Comparison of ENCODE assay signal across 1 cellular context in the genomic region with DNA sequence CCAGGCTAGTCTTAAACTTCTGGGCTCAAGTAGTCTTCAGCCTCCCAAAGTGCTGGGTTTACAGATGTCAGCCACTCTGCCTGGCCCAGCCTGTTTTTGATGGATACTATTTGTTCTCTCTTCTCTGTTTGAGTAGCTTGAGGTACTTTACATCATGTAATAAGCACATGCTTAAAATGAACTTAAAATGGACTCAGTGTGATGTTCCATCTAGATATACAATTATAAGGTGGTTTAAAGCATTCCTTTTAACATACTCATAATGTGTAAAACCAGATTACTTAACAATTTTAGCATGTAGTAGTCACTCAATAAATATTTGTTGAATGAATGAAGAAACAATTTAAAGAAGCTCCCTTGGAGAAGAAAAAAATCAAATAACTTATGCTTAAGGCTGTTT.
TF ChIP-seq lines count a peak whose summit lies in the region.

No MANE protein-coding gene starts in this region.

TF ChIP-seq in SK-N-SH treated with all-trans-retinoic acid at 6 μM for 48 hours, 23 proteins besides CTCF, POLR2A, EP300 and RAD21 (continued from another document):
- peak; percentile 55 for TF ChIP-seq ISL1 (CRISPR knock-in tag; IDR thresholded peaks at IDR 0.05)
